ENCODE assay signal across 9 cellular contexts in genomic region chr10:31926765-31927596, GRCh38. TPM values are rescaled to one million over a fixed set of nuclear protein-coding genes. Genes with fewer than 3 reads are reported as not detected.
DNase-seq lines count a peak whose midpoint lies in the region; ATAC-seq, FAIRE-seq and TF ChIP-seq lines count a peak whose summit lies in the region.
"Had no signal": no experiment of that assay in that cellular context is flagged by ENCODE, and none has a peak within 500 bp of the region (broad histone marks: within the 10 kb centered on the region; RNA-seq: fewer than 3 reads in every experiment).

No MANE protein-coding gene starts in this region.

- H3K79me2 ChIP-seq in HCT116 (ENCODE audit: insufficient read depth, low read length) (peaks cover 97% of the 10 kb centered on the region), astrocyte (ENCODE audit: insufficient read depth, low read length) (peaks cover 66% of the 10 kb centered on the region)

- CTCF ChIA-PET in HCT116 (lab: Charles Lee): interaction anchor here (0.8 to 1.5 kb wide), 3 partner anchors 10 to 65 kb away, joined by 3 to 4 read pairs (median 3); no protein-coding TSS in a partner anchor

- peak overlapping the region; percentile 84 for H3K27ac Mint-ChIP-seq in astrocyte (ENCODE audit: unreplicated experiment)

- DNase-seq in AG08396 (ENCODE audit: low spot score) (peak; percentile 10), HCT116 (ENCODE audit: low read depth, low spot score) (no peak), astrocyte (ENCODE audit: low read depth) (no peak), lower leg skin (ENCODE audit: low spot score in 2 of 2) (no peak), upper lobe of left lung (no peak), occipital lobe (lab: John Stamatoyannopoulos, UW) (no peak), NCI-H1930 (lab: John Stamatoyannopoulos, UW) (no peak), amygdala (lab: John Stamatoyannopoulos, UW) (no peak)

- H3K9me3 Mint-ChIP-seq in astrocyte (ENCODE audit: unreplicated experiment): no peaks in the 10 kb centered on the region

- H3K4me3 ChIP-seq in HCT116 (replicated peaks in 1 of 2; ENCODE audit: low read depth in 1 of 2, low read length in 2 of 2) (peak overlapping the region; percentile 73 to 81), astrocyte (ENCODE audit: insufficient read depth, low read depth, low read length) (peak overlapping the region; percentile 78), lower leg skin (ENCODE audit: low read depth, poor library complexity, severe bottlenecking) (peak overlapping the region; percentile 96), upper lobe of left lung (peak overlapping the region; percentile 61 to 98 (median 89))

- no peaks in the 10 kb centered on the region for H3K9me2 ChIP-seq in HCT116 (ENCODE audit: insufficient read depth)

- H3K4me1 ChIP-seq in HCT116 (ENCODE audit: control insufficient read depth in 1 of 2, insufficient read depth in 2 of 2, low read length in 2 of 2) (peaks cover 53 to 80% of the 10 kb centered on the region in 2 experiments), astrocyte (ENCODE audit: insufficient read depth, low read length) (peaks cover 14% of the 10 kb centered on the region), upper lobe of left lung (peaks cover 14 to 31% (median 19%) of the 10 kb centered on the region in 4 donors)

- TSS peak; percentile 37 for BruUV-seq in HCT116 (replicated peaks; lab: Mats Ljungman, UMichigan)

- intact Hi-C loops in HCT116 (cut with micrococcal nuclease): loop anchor here (5.0 kb wide), 2 partner anchors 45 to 65 kb away; no protein-coding TSS in a partner anchor
- intact Hi-C loops in lower leg skin (cut with DNase I; ENCODE audit: low total_unique reads): no loop called here

- peak overlapping the region; percentile 98 for H3K27ac ChIP-seq in HCT116 (ENCODE audit: low read depth, low read length)
- H3K27ac ChIP-seq in astrocyte (ENCODE audit: low read depth, low read length): peak overlapping the region; percentile 88
- H3K27ac ChIP-seq in upper lobe of left lung: peak overlapping the region; percentile 96 to 99 (median 97)

- peak overlapping the region; percentile 95 for H3K4me3 Mint-ChIP-seq in astrocyte (ENCODE audit: unreplicated experiment)

- TF ChIP-seq CTCF in HCT116 (IDR thresholded peaks at IDR 0.05 in 2 of 3, conservative IDR thresholded peaks at IDR 0.05 in 1 of 3; ENCODE audit: borderline replicate concordance in 1 of 3, insufficient read depth in 1 of 3, low read depth in 2 of 3, low read length in 2 of 3): no peak
- TF ChIP-seq CTCF in astrocyte (IDR thresholded peaks at IDR 0.05; ENCODE audit: insufficient read depth, low read depth, low read length): no peak
- no peak for TF ChIP-seq CTCF in lower leg skin (IDR thresholded peaks at IDR 0.05)
- no peak for TF ChIP-seq CTCF in upper lobe of left lung (IDR thresholded peaks at IDR 0.05)

- H4K20me1 ChIP-seq in HCT116 (ENCODE audit: insufficient read depth) (peaks cover 5% of the 10 kb centered on the region; the same call in 1 of the 2 replicates), astrocyte (ENCODE audit: insufficient read depth, low read length) (peaks cover 52% of the 10 kb centered on the region)

- H2AFZ ChIP-seq in HCT116 (ENCODE audit: low read depth, low read length, poor library complexity, severe bottlenecking): no peak overlapping the region
- peak overlapping the region; percentile 61 for H2AFZ ChIP-seq in astrocyte (ENCODE audit: low read depth, low read length)

- H3K27me3 ChIP-seq in HCT116 (ENCODE audit: insufficient read depth, low read length): no peaks in the 10 kb centered on the region
- no peaks in the 10 kb centered on the region for H3K27me3 ChIP-seq in astrocyte (ENCODE audit: insufficient read depth, low read length)
- H3K27me3 ChIP-seq in upper lobe of left lung: no peaks in the 10 kb centered on the region

- FAIRE-seq in astrocyte (lab: Jason Lieb, UNC): no peak

- TF ChIP-seq RAD21 in HCT116 (IDR thresholded peaks at IDR 0.05; ENCODE audit: low read depth): no peak

- RAD21 ChIA-PET in HCT116 (lab: Charles Lee; ENCODE audit: low non-redundant PET in 1 of 2, low total read pairs in 2 of 2, uncharacterized antibody in 2 of 2, unreplicated experiment in 2 of 2): interaction anchor here (0.7 to 1.0 kb wide), 2 partner anchors 14 to 65 kb away, joined by 3 to 4 read pairs; no protein-coding TSS in a partner anchor

- no peaks in the 10 kb centered on the region for H3K9me3 ChIP-seq in HCT116 (ENCODE audit: control insufficient read depth in 1 of 2, insufficient read depth in 1 of 2, low read depth in 1 of 2, low read length in 2 of 2)
- no peaks in the 10 kb centered on the region for H3K9me3 ChIP-seq in astrocyte (ENCODE audit: insufficient read depth, low read depth, low read length)
- H3K9me3 ChIP-seq in upper lobe of left lung: no peaks in the 10 kb centered on the region
- H3K9me3 ChIP-seq: mucosa of descending colon had no signal

- H3K27me3 Mint-ChIP-seq in astrocyte (ENCODE audit: low read depth, unreplicated experiment): no peaks in the 10 kb centered on the region

- WGBS in lower leg skin, 2 donors: 13 to 14% methylated on average over 22 of the region's 22 CpGs
- WGBS in upper lobe of left lung, 2 donors: 24 to 27% methylated on average over 22 of the region's 22 CpGs

- peak overlapping the region; percentile 85 for H3K9ac ChIP-seq in HCT116 (ENCODE audit: low read length)
- peak overlapping the region; percentile 94 for H3K9ac ChIP-seq in astrocyte (ENCODE audit: low read length)

- TF ChIP-seq POLR2A in HCT116 (IDR thresholded peaks at IDR 0.05; ENCODE audit: borderline replicate concordance, extremely low read depth, insufficient read depth, insufficient read length) (no peak), lower leg skin (IDR thresholded peaks at IDR 0.05) (no peak), upper lobe of left lung (IDR thresholded peaks at IDR 0.05) (no peak)

- H3K4me2 ChIP-seq in HCT116 (ENCODE audit: low read length) (peak overlapping the region; percentile 87), astrocyte (ENCODE audit: low read length) (peak overlapping the region; percentile 96)

- no peaks in the 10 kb centered on the region for H3K36me3 Mint-ChIP-seq in astrocyte (ENCODE audit: low read depth, unreplicated experiment)

- 0 out of 4 replicates have a peak, but pooled peaks cover 0 to 4% of the 10 kb centered on the region in 2 experiments for H3K36me3 ChIP-seq in HCT116 (ENCODE audit: control insufficient read depth in 1 of 2, insufficient read depth in 2 of 2, low read length in 2 of 2)
- H3K36me3 ChIP-seq in astrocyte (ENCODE audit: insufficient read depth, low read length): no peaks in the 10 kb centered on the region
- no peaks in the 10 kb centered on the region for H3K36me3 ChIP-seq in upper lobe of left lung

- no peak for TF ChIP-seq EP300 in upper lobe of left lung (IDR thresholded peaks at IDR 0.05)

- POLR2A ChIA-PET in HCT116 (lab: Charles Lee): interaction anchor here (1.0 to 1.3 kb wide), 2 partner anchors 14 to 30 kb away, joined by 3 to 4 read pairs; no protein-coding TSS in a partner anchor

- peaks cover 17% of the 10 kb centered on the region for H3K4me1 Mint-ChIP-seq in astrocyte (ENCODE audit: low read depth, unreplicated experiment)

- ATAC-seq in HCT116 (no peak), upper lobe of left lung (ENCODE audit: low FRiP score in 2 of 2) (no peak)

TF ChIP-seq in HCT116, 20 proteins besides CTCF, POLR2A, EP300 and RAD21 (continues in another document):
- TF ChIP-seq, protein P1, sequence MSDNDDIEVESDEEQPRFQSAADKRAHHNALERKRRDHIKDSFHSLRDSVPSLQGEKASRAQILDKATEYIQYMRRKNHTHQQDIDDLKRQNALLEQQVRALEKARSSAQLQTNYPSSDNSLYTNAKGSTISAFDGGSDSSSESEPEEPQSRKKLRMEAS (IDR thresholded peaks at IDR 0.05): no peak; the same call in 1 of the 2 replicates
- TF ChIP-seq TCF7L2 (IDR thresholded peaks at IDR 0.05; ENCODE audit: borderline replicate concordance, extremely low read depth, insufficient read depth, insufficient read length): no peak
- no peak for TF ChIP-seq SRF (IDR thresholded peaks at IDR 0.05; ENCODE audit: low read depth)
- no peak for TF ChIP-seq ZNF274 (IDR thresholded peaks at IDR 0.05; ENCODE audit: low read depth, low read length)
- no peak for TF ChIP-seq SIN3A (IDR thresholded peaks at IDR 0.05; ENCODE audit: low read depth)
- TF ChIP-seq JUND (IDR thresholded peaks at IDR 0.05): no peak
- no peak for TF ChIP-seq CBX3 (IDR thresholded peaks at IDR 0.05; ENCODE audit: low read depth)
- no peak for TF ChIP-seq ZFX (IDR thresholded peaks at IDR 0.05)
- TF ChIP-seq ZBTB33 (IDR thresholded peaks at IDR 0.05; ENCODE audit: extremely low read depth, insufficient replicate concordance, low read length): no peak

RNA-seq across cellular contexts. Expression of gene ARHGAP12, which starts 1.6 kb away (rescaled TPM):
- 80.3 TPM for total RNA-seq in HCT116 (2021; ENCODE audit: unreplicated experiment)
- polyA plus RNA-seq in HCT116 (2012): 17.4 and 25.6 TPM in 2 replicates
- 21.3 and 24.9 TPM in 2 replicates for total RNA-seq in astrocyte
- total RNA-seq in lower leg skin: 10 to 100 TPM; 29.9 to 35.2 (median 31.4) TPM
- total RNA-seq in upper lobe of left lung: 10 to 100 TPM; 16.8 to 63.2 (median 29.7) TPM
- total RNA-seq in occipital lobe: 96.5 TPM
